26 cellular contexts compared by ENCODE assay signal in the genomic region with DNA sequence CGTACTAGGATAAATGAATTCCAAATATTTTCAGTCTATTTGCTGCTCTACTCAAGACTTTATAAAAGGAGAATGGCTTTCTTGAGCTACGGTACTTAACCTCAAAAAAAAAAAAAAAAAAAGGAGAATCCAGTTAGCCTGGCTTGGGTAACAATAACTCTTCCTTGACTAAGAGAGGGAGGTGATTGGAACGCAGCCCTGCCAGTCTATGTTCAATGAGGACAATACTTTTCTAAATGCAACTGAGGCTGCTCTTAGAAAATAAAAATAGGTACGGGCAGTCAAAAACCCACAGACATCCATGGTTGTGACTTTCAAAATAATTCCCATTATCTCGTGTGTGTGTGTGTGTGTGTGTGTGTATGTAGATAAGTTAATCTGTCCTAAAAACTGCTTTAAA.
"Had no signal": no experiment of that assay in that cellular context is flagged by ENCODE, and none has a peak within 500 bp of the region (broad histone marks: within the 10 kb centered on the region; RNA-seq: fewer than 3 reads in every experiment).

No MANE protein-coding gene starts in this region.

- H3K79me2 ChIP-seq: hepatocyte had no signal

- H3K36me3 ChIP-seq: left ventricle myocardium inferior, pancreas, prostate gland, spleen, suprapubic skin, thoracic aorta, tibial nerve, upper lobe of left lung, vagina had no signal

- H3K4me3 ChIP-seq: hepatocyte, left ventricle myocardium inferior, lung, pancreas, prostate gland, spleen, suprapubic skin, thoracic aorta, tibial nerve, upper lobe of left lung, vagina had no signal

- H3K27ac Mint-ChIP-seq: mesothelial cell of epicardium; naive thymus-derived CD4-positive, alpha-beta T cell; natural killer cell treated with Interleukin-12 subunit alpha and Interleukin-12 subunit beta and Interleukin-15 and Interleukin-18, amount 100 ng/mL, for 72 hours; stimulated activated effector memory CD8-positive, alpha-beta T cell treated with anti-CD3 and anti-CD28 coated beads, Interleukin-12 subunit alpha, Interleukin-12 subunit beta, amount 100 ng/mL, for 72 hours; stimulated activated naive CD8-positive, alpha-beta T cell treated with anti-CD3 and anti-CD28 coated beads, Interleukin-15, Interleukin-2, amounts not matched to agents 100 ng/mL and 50 ng/mL, for 24 hours had no signal

- H3K4me2 ChIP-seq: hepatocyte had no signal

- H3K9me3 ChIP-seq: left ventricle myocardium inferior, pancreas, prostate gland, spleen, suprapubic skin, thoracic aorta, tibial nerve, upper lobe of left lung, vagina had no signal

- H3K9me3 Mint-ChIP-seq: mesothelial cell of epicardium, neural crest cell had no signal

- H3K27me3 Mint-ChIP-seq: naive thymus-derived CD4-positive, alpha-beta T cell; natural killer cell treated with Interleukin-12 subunit alpha and Interleukin-12 subunit beta and Interleukin-15 and Interleukin-18, amount 100 ng/mL, for 72 hours; stimulated activated naive CD8-positive, alpha-beta T cell treated with anti-CD3 and anti-CD28 coated beads, Interleukin-15, Interleukin-2, amounts not matched to agents 100 ng/mL and 50 ng/mL, for 24 hours had no signal

- ATAC-seq: naive thymus-derived CD4-positive, alpha-beta T cell; natural killer cell treated with Interleukin-12 subunit alpha and Interleukin-12 subunit beta and Interleukin-15 and Interleukin-18, amount 100 ng/mL, for 72 hours; pancreas; right cardiac atrium; sciatic nerve; stimulated activated effector memory CD8-positive, alpha-beta T cell treated with anti-CD3 and anti-CD28 coated beads, Interleukin-12 subunit alpha, Interleukin-12 subunit beta, amount 100 ng/mL, for 72 hours had no signal

- H3K4me1 Mint-ChIP-seq: naive thymus-derived CD4-positive, alpha-beta T cell; stimulated activated effector memory CD8-positive, alpha-beta T cell treated with anti-CD3 and anti-CD28 coated beads, Interleukin-12 subunit alpha, Interleukin-12 subunit beta, amount 100 ng/mL, for 72 hours had no signal

- H3K4me3 Mint-ChIP-seq: mesothelial cell of epicardium; naive thymus-derived CD4-positive, alpha-beta T cell; natural killer cell treated with Interleukin-12 subunit alpha and Interleukin-12 subunit beta and Interleukin-15 and Interleukin-18, amount 100 ng/mL, for 72 hours; neural crest cell; stimulated activated effector memory CD8-positive, alpha-beta T cell treated with anti-CD3 and anti-CD28 coated beads, Interleukin-12 subunit alpha, Interleukin-12 subunit beta, amount 100 ng/mL, for 72 hours; stimulated activated naive CD8-positive, alpha-beta T cell treated with anti-CD3 and anti-CD28 coated beads, Interleukin-15, Interleukin-2, amounts not matched to agents 100 ng/mL and 50 ng/mL, for 24 hours had no signal

- H2AFZ ChIP-seq: hepatocyte had no signal

- H3K27ac ChIP-seq: left ventricle myocardium inferior, pancreas, prostate gland, spleen, suprapubic skin, thoracic aorta, tibial nerve, upper lobe of left lung, vagina had no signal

- H3K4me1 ChIP-seq: pancreas, prostate gland, spleen, suprapubic skin, upper lobe of left lung, vagina had no signal

- DNase-seq: islet precursor cell; left ventricle myocardium inferior; mesendoderm; naive thymus-derived CD4-positive, alpha-beta T cell; nucleus accumbens; pancreas; posterior cingulate gyrus; retina; right cardiac atrium; spleen; stimulated activated CD4-positive, alpha-beta T cell treated with anti-CD3 and anti-CD28 coated beads, Interleukin-4, amount 100 ng/mL, for 24 hours; stimulated activated naive CD4-positive, alpha-beta T cell; upper lobe of left lung had no signal

- FAIRE-seq: pancreas had no signal

- H3K36me3 Mint-ChIP-seq: mesothelial cell of epicardium; naive thymus-derived CD4-positive, alpha-beta T cell; natural killer cell treated with Interleukin-12 subunit alpha and Interleukin-12 subunit beta and Interleukin-15 and Interleukin-18, amount 100 ng/mL, for 72 hours; stimulated activated effector memory CD8-positive, alpha-beta T cell treated with anti-CD3 and anti-CD28 coated beads, Interleukin-12 subunit alpha, Interleukin-12 subunit beta, amount 100 ng/mL, for 72 hours had no signal

- H3K27me3 ChIP-seq: hepatocyte, pancreas, spleen, suprapubic skin, tibial nerve, upper lobe of left lung, vagina had no signal
